ENCODE assay signal across 1 cellular context in the genomic region with DNA sequence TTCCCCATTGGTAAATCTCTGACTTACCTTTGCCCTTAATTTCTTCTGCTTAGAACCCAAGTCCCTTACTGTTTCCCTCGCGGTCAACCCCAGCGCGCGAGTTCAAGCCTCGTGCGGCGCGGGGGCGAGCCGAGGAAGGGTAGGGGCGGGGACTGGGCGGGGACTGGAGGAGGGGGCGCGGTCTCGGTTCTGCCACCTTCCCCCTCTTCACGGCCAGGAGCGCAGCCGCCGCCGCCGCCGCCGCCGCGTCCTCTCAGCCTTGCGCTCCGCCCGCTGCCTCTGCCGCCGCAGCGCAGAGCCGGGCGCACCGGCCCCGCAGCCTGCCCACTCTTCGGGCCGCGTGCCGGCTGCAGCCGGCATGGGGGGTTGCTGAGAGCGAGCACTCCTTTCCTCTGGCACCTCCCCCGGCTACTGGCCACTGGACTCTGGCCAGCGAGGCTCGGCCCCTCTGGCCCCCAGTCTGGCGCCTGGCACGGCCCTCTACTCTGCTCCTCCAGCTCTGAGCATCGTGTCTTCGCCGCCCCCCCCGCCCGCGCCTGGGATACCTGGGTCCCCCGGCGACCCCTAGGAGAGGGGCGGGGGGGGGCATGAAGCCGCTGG.
TF ChIP-seq lines count a peak whose summit lies in the region.

A gene with protein sequence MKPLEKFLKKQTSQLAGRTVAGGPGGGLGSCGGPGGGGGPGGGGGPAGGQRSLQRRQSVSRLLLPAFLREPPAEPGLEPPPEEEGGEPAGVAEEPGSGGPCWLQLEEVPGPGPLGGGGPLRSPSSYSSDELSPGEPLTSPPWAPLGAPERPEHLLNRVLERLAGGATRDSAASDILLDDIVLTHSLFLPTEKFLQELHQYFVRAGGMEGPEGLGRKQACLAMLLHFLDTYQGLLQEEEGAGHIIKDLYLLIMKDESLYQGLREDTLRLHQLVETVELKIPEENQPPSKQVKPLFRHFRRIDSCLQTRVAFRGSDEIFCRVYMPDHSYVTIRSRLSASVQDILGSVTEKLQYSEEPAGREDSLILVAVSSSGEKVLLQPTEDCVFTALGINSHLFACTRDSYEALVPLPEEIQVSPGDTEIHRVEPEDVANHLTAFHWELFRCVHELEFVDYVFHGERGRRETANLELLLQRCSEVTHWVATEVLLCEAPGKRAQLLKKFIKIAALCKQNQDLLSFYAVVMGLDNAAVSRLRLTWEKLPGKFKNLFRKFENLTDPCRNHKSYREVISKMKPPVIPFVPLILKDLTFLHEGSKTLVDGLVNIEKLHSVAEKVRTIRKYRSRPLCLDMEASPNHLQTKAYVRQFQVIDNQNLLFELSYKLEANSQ (plus strand): TSS at position 196 of the 600 bp plus-strand sequence. CDS start 392 bp downstream, at position 588.

TF ChIP-seq in K562, 482 proteins besides CTCF, POLR2A, EP300 and RAD21 (continued from another document and continues in another):
- TF ChIP-seq, protein P1, sequence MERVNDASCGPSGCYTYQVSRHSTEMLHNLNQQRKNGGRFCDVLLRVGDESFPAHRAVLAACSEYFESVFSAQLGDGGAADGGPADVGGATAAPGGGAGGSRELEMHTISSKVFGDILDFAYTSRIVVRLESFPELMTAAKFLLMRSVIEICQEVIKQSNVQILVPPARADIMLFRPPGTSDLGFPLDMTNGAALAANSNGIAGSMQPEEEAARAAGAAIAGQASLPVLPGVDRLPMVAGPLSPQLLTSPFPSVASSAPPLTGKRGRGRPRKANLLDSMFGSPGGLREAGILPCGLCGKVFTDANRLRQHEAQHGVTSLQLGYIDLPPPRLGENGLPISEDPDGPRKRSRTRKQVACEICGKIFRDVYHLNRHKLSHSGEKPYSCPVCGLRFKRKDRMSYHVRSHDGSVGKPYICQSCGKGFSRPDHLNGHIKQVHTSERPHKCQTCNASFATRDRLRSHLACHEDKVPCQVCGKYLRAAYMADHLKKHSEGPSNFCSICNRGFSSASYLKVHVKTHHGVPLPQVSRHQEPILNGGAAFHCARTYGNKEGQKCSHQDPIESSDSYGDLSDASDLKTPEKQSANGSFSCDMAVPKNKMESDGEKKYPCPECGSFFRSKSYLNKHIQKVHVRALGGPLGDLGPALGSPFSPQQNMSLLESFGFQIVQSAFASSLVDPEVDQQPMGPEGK (CRISPR knock-in tag; IDR thresholded peaks at IDR 0.05; ENCODE audit: borderline replicate concordance): no peak
- no peak for TF ChIP-seq SIX5 (IDR thresholded peaks at IDR 0.05; ENCODE audit: borderline replicate concordance in 1 of 2, insufficient read depth in 1 of 2, low read depth in 1 of 2, low read length in 2 of 2)
- no peak for TF ChIP-seq DPF2 (IDR thresholded peaks at IDR 0.05)
- no peak for TF ChIP-seq ZNF408 (CRISPR knock-in tag; IDR thresholded peaks at IDR 0.05; ENCODE audit: low read depth)
- no peak for TF ChIP-seq MTA3 (IDR thresholded peaks at IDR 0.05; ENCODE audit: borderline replicate concordance)
- TF ChIP-seq, protein P2, sequence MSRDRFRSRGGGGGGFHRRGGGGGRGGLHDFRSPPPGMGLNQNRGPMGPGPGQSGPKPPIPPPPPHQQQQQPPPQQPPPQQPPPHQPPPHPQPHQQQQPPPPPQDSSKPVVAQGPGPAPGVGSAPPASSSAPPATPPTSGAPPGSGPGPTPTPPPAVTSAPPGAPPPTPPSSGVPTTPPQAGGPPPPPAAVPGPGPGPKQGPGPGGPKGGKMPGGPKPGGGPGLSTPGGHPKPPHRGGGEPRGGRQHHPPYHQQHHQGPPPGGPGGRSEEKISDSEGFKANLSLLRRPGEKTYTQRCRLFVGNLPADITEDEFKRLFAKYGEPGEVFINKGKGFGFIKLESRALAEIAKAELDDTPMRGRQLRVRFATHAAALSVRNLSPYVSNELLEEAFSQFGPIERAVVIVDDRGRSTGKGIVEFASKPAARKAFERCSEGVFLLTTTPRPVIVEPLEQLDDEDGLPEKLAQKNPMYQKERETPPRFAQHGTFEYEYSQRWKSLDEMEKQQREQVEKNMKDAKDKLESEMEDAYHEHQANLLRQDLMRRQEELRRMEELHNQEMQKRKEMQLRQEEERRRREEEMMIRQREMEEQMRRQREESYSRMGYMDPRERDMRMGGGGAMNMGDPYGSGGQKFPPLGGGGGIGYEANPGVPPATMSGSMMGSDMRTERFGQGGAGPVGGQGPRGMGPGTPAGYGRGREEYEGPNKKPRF (IDR thresholded peaks at IDR 0.05; ENCODE audit: low read depth, low read length): no peak
- TF ChIP-seq HSF4 (CRISPR knock-in tag; IDR thresholded peaks at IDR 0.05; ENCODE audit: borderline replicate concordance): no peak
- TF ChIP-seq CBX5 (IDR thresholded peaks at IDR 0.05; ENCODE audit: borderline replicate concordance, low read depth): no peak
- no peak for TF ChIP-seq ZNF282 (CRISPR knock-in tag; IDR thresholded peaks at IDR 0.05)
- TF ChIP-seq EHMT2 (IDR thresholded peaks at IDR 0.05): no peak
- TF ChIP-seq SMARCC2 (IDR thresholded peaks at IDR 0.05; ENCODE audit: low read depth): no peak
- no peak for TF ChIP-seq NFE2L1 (tag; IDR thresholded peaks at IDR 0.05; ENCODE audit: borderline replicate concordance, low read depth)
- TF ChIP-seq MED1 (CRISPR knock-in tag; IDR thresholded peaks at IDR 0.05; ENCODE audit: borderline replicate concordance): no peak
- TF ChIP-seq MAFG (tag; conservative IDR thresholded peaks at IDR 0.05): no peak
- TF ChIP-seq, protein P3, sequence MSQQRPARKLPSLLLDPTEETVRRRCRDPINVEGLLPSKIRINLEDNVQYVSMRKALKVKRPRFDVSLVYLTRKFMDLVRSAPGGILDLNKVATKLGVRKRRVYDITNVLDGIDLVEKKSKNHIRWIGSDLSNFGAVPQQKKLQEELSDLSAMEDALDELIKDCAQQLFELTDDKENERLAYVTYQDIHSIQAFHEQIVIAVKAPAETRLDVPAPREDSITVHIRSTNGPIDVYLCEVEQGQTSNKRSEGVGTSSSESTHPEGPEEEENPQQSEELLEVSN (IDR thresholded peaks at IDR 0.05; ENCODE audit: borderline replicate concordance in 1 of 2, extremely low read depth in 1 of 2, insufficient read depth in 1 of 2, insufficient read length in 1 of 2, low read depth in 1 of 2, low read length in 1 of 2, poor library complexity in 1 of 2, severe bottlenecking in 1 of 2): peak; percentile 72 to 97
- TF ChIP-seq ZNF311 (CRISPR knock-in tag; IDR thresholded peaks at IDR 0.05): no peak
- TF ChIP-seq, protein P4, sequence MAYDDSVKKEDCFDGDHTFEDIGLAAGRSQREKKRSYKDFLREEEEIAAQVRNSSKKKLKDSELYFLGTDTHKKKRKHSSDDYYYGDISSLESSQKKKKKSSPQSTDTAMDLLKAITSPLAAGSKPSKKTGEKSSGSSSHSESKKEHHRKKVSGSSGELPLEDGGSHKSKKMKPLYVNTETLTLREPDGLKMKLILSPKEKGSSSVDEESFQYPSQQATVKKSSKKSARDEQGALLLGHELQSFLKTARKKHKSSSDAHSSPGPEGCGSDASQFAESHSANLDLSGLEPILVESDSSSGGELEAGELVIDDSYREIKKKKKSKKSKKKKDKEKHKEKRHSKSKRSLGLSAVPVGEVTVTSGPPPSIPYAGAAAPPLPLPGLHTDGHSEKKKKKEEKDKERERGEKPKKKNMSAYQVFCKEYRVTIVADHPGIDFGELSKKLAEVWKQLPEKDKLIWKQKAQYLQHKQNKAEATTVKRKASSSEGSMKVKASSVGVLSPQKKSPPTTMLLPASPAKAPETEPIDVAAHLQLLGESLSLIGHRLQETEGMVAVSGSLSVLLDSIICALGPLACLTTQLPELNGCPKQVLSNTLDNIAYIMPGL (CRISPR knock-in tag; IDR thresholded peaks at IDR 0.05): no peak
- no peak for TF ChIP-seq IRF2 (CRISPR knock-in tag; IDR thresholded peaks at IDR 0.05)
- TF ChIP-seq, protein P5, sequence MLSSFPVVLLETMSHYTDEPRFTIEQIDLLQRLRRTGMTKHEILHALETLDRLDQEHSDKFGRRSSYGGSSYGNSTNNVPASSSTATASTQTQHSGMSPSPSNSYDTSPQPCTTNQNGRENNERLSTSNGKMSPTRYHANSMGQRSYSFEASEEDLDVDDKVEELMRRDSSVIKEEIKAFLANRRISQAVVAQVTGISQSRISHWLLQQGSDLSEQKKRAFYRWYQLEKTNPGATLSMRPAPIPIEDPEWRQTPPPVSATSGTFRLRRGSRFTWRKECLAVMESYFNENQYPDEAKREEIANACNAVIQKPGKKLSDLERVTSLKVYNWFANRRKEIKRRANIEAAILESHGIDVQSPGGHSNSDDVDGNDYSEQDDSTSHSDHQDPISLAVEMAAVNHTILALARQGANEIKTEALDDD (IDR thresholded peaks at IDR 0.05): no peak
- TF ChIP-seq, protein P6, sequence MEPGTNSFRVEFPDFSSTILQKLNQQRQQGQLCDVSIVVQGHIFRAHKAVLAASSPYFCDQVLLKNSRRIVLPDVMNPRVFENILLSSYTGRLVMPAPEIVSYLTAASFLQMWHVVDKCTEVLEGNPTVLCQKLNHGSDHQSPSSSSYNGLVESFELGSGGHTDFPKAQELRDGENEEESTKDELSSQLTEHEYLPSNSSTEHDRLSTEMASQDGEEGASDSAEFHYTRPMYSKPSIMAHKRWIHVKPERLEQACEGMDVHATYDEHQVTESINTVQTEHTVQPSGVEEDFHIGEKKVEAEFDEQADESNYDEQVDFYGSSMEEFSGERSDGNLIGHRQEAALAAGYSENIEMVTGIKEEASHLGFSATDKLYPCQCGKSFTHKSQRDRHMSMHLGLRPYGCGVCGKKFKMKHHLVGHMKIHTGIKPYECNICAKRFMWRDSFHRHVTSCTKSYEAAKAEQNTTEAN (CRISPR knock-in tag; IDR thresholded peaks at IDR 0.05): no peak
- TF ChIP-seq TGIF2 (CRISPR knock-in tag; IDR thresholded peaks at IDR 0.05): no peak
- TF ChIP-seq, protein P7, sequence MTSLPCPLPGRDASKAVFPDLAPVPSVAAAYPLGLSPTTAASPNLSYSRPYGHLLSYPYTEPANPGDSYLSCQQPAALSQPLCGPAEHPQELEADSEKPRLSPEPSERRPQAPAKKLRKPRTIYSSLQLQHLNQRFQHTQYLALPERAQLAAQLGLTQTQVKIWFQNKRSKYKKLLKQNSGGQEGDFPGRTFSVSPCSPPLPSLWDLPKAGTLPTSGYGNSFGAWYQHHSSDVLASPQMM (CRISPR knock-in tag; IDR thresholded peaks at IDR 0.05): no peak
- no peak for TF ChIP-seq TFAM (CRISPR knock-in tag; conservative IDR thresholded peaks at IDR 0.05)
- no peak for TF ChIP-seq ZNF644 (tag; IDR thresholded peaks at IDR 0.05; ENCODE audit: low read depth)
- no peak for TF ChIP-seq ZZZ3 (IDR thresholded peaks at IDR 0.05)
- TF ChIP-seq HDAC1 (IDR thresholded peaks at IDR 0.05): no peak
- no peak for TF ChIP-seq NFXL1 (CRISPR knock-in tag; IDR thresholded peaks at IDR 0.05)
- no peak for TF ChIP-seq ZNF589 (CRISPR knock-in tag; IDR thresholded peaks at IDR 0.05; ENCODE audit: low read depth)
- TF ChIP-seq SP2 (IDR thresholded peaks at IDR 0.05; ENCODE audit: extremely low read depth, low read depth, low read length, poor library complexity, severe bottlenecking): no peak
- no peak for TF ChIP-seq CHD2 (IDR thresholded peaks at IDR 0.05; ENCODE audit: low read depth, low read length)
- TF ChIP-seq, protein P8, sequence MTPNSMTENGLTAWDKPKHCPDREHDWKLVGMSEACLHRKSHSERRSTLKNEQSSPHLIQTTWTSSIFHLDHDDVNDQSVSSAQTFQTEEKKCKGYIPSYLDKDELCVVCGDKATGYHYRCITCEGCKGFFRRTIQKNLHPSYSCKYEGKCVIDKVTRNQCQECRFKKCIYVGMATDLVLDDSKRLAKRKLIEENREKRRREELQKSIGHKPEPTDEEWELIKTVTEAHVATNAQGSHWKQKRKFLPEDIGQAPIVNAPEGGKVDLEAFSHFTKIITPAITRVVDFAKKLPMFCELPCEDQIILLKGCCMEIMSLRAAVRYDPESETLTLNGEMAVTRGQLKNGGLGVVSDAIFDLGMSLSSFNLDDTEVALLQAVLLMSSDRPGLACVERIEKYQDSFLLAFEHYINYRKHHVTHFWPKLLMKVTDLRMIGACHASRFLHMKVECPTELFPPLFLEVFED (CRISPR knock-in tag; conservative IDR thresholded peaks at IDR 0.05): no peak
- TF ChIP-seq NR2F6 (CRISPR knock-in tag; IDR thresholded peaks at IDR 0.05): no peak
- peak; percentile 47; the same call in 1 of the 2 replicates for TF ChIP-seq POLR2AphosphoS5 (IDR thresholded peaks at IDR 0.05; ENCODE audit: control insufficient read depth, insufficient read depth, low read depth, low read length)
- peak; percentile 50; the same call in 1 of the 2 replicates for TF ChIP-seq SMAD4 (CRISPR knock-in tag; conservative IDR thresholded peaks at IDR 0.05)
- no peak for TF ChIP-seq PRPF4 (IDR thresholded peaks at IDR 0.05; ENCODE audit: insufficient read depth, low read depth, low read length, poor library complexity, severe bottlenecking)
- TF ChIP-seq, protein P9, sequence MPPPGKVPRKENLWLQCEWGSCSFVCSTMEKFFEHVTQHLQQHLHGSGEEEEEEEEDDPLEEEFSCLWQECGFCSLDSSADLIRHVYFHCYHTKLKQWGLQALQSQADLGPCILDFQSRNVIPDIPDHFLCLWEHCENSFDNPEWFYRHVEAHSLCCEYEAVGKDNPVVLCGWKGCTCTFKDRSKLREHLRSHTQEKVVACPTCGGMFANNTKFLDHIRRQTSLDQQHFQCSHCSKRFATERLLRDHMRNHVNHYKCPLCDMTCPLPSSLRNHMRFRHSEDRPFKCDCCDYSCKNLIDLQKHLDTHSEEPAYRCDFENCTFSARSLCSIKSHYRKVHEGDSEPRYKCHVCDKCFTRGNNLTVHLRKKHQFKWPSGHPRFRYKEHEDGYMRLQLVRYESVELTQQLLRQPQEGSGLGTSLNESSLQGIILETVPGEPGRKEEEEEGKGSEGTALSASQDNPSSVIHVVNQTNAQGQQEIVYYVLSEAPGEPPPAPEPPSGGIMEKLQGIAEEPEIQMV (tag; conservative IDR thresholded peaks at IDR 0.05; ENCODE audit: low read depth): no peak
- no peak for TF ChIP-seq MEIS2 (IDR thresholded peaks at IDR 0.05; ENCODE audit: partially characterized antibody)
- no peak for TF ChIP-seq TRIM24 (IDR thresholded peaks at IDR 0.05)
- TF ChIP-seq TAF1 (IDR thresholded peaks at IDR 0.05; ENCODE audit: control insufficient read depth, extremely low read depth, insufficient read depth, low read length, severe bottlenecking): no peak
- TF ChIP-seq MCM3 (IDR thresholded peaks at IDR 0.05): no peak
- TF ChIP-seq, protein P10, sequence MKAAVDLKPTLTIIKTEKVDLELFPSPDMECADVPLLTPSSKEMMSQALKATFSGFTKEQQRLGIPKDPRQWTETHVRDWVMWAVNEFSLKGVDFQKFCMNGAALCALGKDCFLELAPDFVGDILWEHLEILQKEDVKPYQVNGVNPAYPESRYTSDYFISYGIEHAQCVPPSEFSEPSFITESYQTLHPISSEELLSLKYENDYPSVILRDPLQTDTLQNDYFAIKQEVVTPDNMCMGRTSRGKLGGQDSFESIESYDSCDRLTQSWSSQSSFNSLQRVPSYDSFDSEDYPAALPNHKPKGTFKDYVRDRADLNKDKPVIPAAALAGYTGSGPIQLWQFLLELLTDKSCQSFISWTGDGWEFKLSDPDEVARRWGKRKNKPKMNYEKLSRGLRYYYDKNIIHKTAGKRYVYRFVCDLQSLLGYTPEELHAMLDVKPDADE (conservative IDR thresholded peaks at IDR 0.05; ENCODE audit: control insufficient read depth, low read depth, low read length): no peak
- TF ChIP-seq POLR3G (IDR thresholded peaks at IDR 0.05; ENCODE audit: extremely low read depth, insufficient read length, insufficient replicate concordance): no peak
- TF ChIP-seq CXXC5 (CRISPR knock-in tag; IDR thresholded peaks at IDR 0.05): peak; percentile 73
- no peak for TF ChIP-seq ZKSCAN1 (IDR thresholded peaks at IDR 0.05; ENCODE audit: low read depth, low read length)
